Comparison of ENCODE assay signal across 1 cellular context in the genomic region with DNA sequence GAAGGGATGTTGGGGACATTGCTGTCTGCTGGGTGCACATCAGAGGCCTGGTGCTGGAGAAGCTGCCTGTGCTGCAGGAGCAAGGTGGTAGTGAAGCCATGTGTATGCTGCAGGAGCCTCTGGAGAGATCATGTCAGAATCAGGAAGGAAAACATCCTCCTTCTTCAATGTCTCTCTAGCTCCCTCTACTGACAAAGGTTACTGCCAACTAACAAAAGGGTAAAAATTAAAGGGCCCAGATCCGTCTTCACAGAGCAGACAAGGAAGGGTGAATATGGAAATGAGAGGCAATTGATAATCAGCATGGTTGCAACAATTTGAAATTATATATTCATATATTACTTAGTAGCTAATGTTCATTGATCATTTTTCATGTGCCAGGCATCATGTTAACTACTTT.
TF ChIP-seq lines count a peak whose summit lies in the region.

No MANE protein-coding gene starts in this region.

TF ChIP-seq in H1, 55 proteins besides CTCF, POLR2A, EP300 and RAD21:
- TF ChIP-seq KDM1A (IDR thresholded peaks at IDR 0.05; ENCODE audit: borderline replicate concordance, low read length) (peak; percentile 91), CBX5 (IDR thresholded peaks at IDR 0.05; ENCODE audit: low read depth, low read length) (no peak), HDAC2 (IDR thresholded peaks at IDR 0.05; ENCODE audit: borderline replicate concordance in 1 of 2, low read depth in 2 of 2, low read length in 2 of 2) (0 out of 4 replicates have a peak, but pooled peaks of 1 of the 2 experiments have one; percentile 38)
